ENCODE assay signal across 11 cellular contexts in genomic region chr9:19124430-19124793, GRCh38. TPM values are rescaled to one million over a fixed set of nuclear protein-coding genes. Genes with fewer than 3 reads are reported as not detected.
DNase-seq lines count a peak whose midpoint lies in the region; ATAC-seq and TF ChIP-seq lines count a peak whose summit lies in the region.
"Had no signal": no experiment of that assay in that cellular context is flagged by ENCODE, and none has a peak within 500 bp of the region (broad histone marks: within the 10 kb centered on the region; RNA-seq: fewer than 3 reads in every experiment).

No MANE protein-coding gene starts in this region.

- H3K27ac Mint-ChIP-seq in CD4-positive, alpha-beta T cell = peak overlapping the region; percentile 95
- H3K27ac Mint-ChIP-seq in endothelial cell (ENCODE audit: unreplicated experiment) (peak overlapping the region; percentile 70), neural crest cell (ENCODE audit: unreplicated experiment) (no peak overlapping the region), GM23338 (no peak overlapping the region)
- H3K27ac Mint-ChIP-seq in stimulated activated naive B cell treated with anti-CD40 and anti-IgM and Interleukin-4, amounts not matched to agents 10 μg/mL and 1 μg/mL and 100 μg/mL, for 72 hours = no peak overlapping the region
- H3K27ac Mint-ChIP-seq: activated B cell treated with CpG ODN at 0.5 μM for 24 hours had no signal

- no peaks in the 10 kb centered on the region for H3K27me3 Mint-ChIP-seq in CD4-positive, alpha-beta T cell
- H3K27me3 Mint-ChIP-seq in endothelial cell (ENCODE audit: unreplicated experiment) (peaks cover 4% of the 10 kb centered on the region), neural crest cell (ENCODE audit: low read depth) (peaks cover 3% of the 10 kb centered on the region), GM23338 (ENCODE audit: insufficient read depth, low read depth, poor library complexity) (peaks cover 13% of the 10 kb centered on the region)
- H3K27me3 Mint-ChIP-seq in stimulated activated naive B cell treated with anti-CD40 and anti-IgM and Interleukin-4, amounts not matched to agents 10 μg/mL and 1 μg/mL and 100 μg/mL, for 72 hours = no peaks in the 10 kb centered on the region
- H3K27me3 Mint-ChIP-seq: activated B cell treated with CpG ODN at 0.5 μM for 24 hours had no signal

- CTCF ChIA-PET in CD4-positive, alpha-beta T cell (lab: Charles Lee) = interaction anchor here (1.0 to 1.2 kb wide), 2 partner anchors 53 to 242 kb away, joined by 4 to 5 read pairs; no protein-coding TSS in a partner anchor
- CTCF ChIA-PET in OCI-LY7 (lab: Charles Lee; ENCODE audit: unreplicated experiment) = no interaction called here

- H3K36me3 ChIP-seq in OCI-LY7 (ENCODE audit: insufficient read depth, low read length) (no peaks in the 10 kb centered on the region), GM23338 (ENCODE audit: insufficient read depth) (peaks cover 16% of the 10 kb centered on the region)

- H2AFZ ChIP-seq in OCI-LY7 (ENCODE audit: low read length) (peak overlapping the region; percentile 45; the same call in 1 of the 2 replicates), GM23338 (no peak overlapping the region)

- H3K4me3 ChIP-seq in OCI-LY7 (ENCODE audit: low read depth, low read length, poor library complexity, severe bottlenecking) = no peak overlapping the region
- H3K4me3 ChIP-seq in GM23338 = no peak overlapping the region

- no peaks in the 10 kb centered on the region for H3K79me2 ChIP-seq in OCI-LY7 (ENCODE audit: insufficient read depth, low read depth, low read length)
- no peaks in the 10 kb centered on the region for H3K79me2 ChIP-seq in GM23338 (replicated peaks; ENCODE audit: insufficient read depth)

- no peak for ATAC-seq in CD4-positive, alpha-beta T cell (ENCODE audit: poor library complexity)
- ATAC-seq in GM23338 (no peak), HG02981 (IDR thresholded peaks at IDR 0.05; ENCODE audit: unreplicated experiment) (no peak)
- no peak for ATAC-seq in stimulated activated naive B cell treated with anti-CD40 and anti-IgM and Interleukin-4, amounts not matched to agents 10 μg/mL and 1 μg/mL and 100 μg/mL, for 72 hours (replicated peaks)

- TF ChIP-seq CTCF in CD4-positive, alpha-beta T cell (IDR thresholded peaks at IDR 0.05) = no peak
- TF ChIP-seq CTCF in OCI-LY7 (conservative IDR thresholded peaks at IDR 0.05; ENCODE audit: low read length) = no peak
- no peak for TF ChIP-seq CTCF in endothelial cell (IDR thresholded peaks at IDR 0.05; ENCODE audit: unreplicated experiment)
- no peak for TF ChIP-seq CTCF in neural crest cell (conservative IDR thresholded peaks at IDR 0.05)
- no peak for TF ChIP-seq CTCF in GM23338 (conservative IDR thresholded peaks at IDR 0.05; ENCODE audit: low read depth in 2 of 2)

- 0 out of 2 replicates have a peak overlapping the region, but pooled peaks have one; percentile 14 for H3K4me2 ChIP-seq in OCI-LY7 (ENCODE audit: low read length)
- no peak overlapping the region for H3K4me2 ChIP-seq in GM23338

- H3K9me2 ChIP-seq in OCI-LY7 (ENCODE audit: insufficient read depth, low read length) (no peaks in the 10 kb centered on the region), GM23338 (ENCODE audit: insufficient read depth) (no peaks in the 10 kb centered on the region)

- H3K9me3 Mint-ChIP-seq in CD4-positive, alpha-beta T cell = no peaks in the 10 kb centered on the region
- H3K9me3 Mint-ChIP-seq in endothelial cell (ENCODE audit: unreplicated experiment) (no peaks in the 10 kb centered on the region), neural crest cell (no peaks in the 10 kb centered on the region), GM23338 (no peaks in the 10 kb centered on the region)
- no peaks in the 10 kb centered on the region for H3K9me3 Mint-ChIP-seq in stimulated activated naive B cell treated with anti-CD40 and anti-IgM and Interleukin-4, amounts not matched to agents 10 μg/mL and 1 μg/mL and 100 μg/mL, for 72 hours
- H3K9me3 Mint-ChIP-seq: activated B cell treated with CpG ODN at 0.5 μM for 24 hours had no signal

- H3K27ac ChIP-seq in CD4-positive, alpha-beta T cell (ENCODE audit: low read depth, low read length) = peak overlapping the region; percentile 68
- no peak overlapping the region for H3K27ac ChIP-seq in OCI-LY7 (ENCODE audit: low read depth, low read length, poor library complexity, severe bottlenecking)
- H3K27ac ChIP-seq in GM23338 (ENCODE audit: low read depth) = no peak overlapping the region

- H4K20me1 ChIP-seq in OCI-LY7 (ENCODE audit: insufficient read depth, low read length) (no peaks in the 10 kb centered on the region), GM23338 (replicated peaks; ENCODE audit: insufficient read depth) (no peaks in the 10 kb centered on the region)

- H3K4me1 ChIP-seq in OCI-LY7 (ENCODE audit: insufficient read depth, low read length, poor library complexity, severe bottlenecking) = peaks cover 22% of the 10 kb centered on the region
- no peaks in the 10 kb centered on the region; the same call in 1 of the 2 replicates for H3K4me1 ChIP-seq in GM23338 (ENCODE audit: insufficient read depth)

- H3K4me3 Mint-ChIP-seq in CD4-positive, alpha-beta T cell = peak overlapping the region; percentile 94
- H3K4me3 Mint-ChIP-seq in endothelial cell (ENCODE audit: unreplicated experiment) (peak overlapping the region; percentile 83), neural crest cell (peak overlapping the region; percentile 95), GM23338 (no peak overlapping the region)
- H3K4me3 Mint-ChIP-seq in stimulated activated naive B cell treated with anti-CD40 and anti-IgM and Interleukin-4, amounts not matched to agents 10 μg/mL and 1 μg/mL and 100 μg/mL, for 72 hours = no peak overlapping the region
- H3K4me3 Mint-ChIP-seq: activated B cell treated with CpG ODN at 0.5 μM for 24 hours had no signal

- intact Hi-C loops in CD4-positive, alpha-beta T cell (cut with DNase I, micrococcal nuclease) = no loop called here
- intact Hi-C loops in OCI-LY7 (cut with micrococcal nuclease; ENCODE audit: unreplicated experiment) = no loop called here

- TSS peak; percentile 41 for BruUV-seq in OCI-LY7 (replicated peaks; lab: Mats Ljungman, UMichigan)

- POLR2A ChIA-PET in CD4-positive, alpha-beta T cell (lab: Charles Lee) = interaction anchor here (0.8 to 2.5 kb wide), 7 partner anchors 11 to 1498 kb away, joined by 3 to 10 read pairs (median 4); partner anchors contain the start of genes DENND4C, MLLT3, RPS6 and RRAGA
- POLR2A ChIA-PET in OCI-LY7 (lab: Charles Lee) = interaction anchor here (0.7 to 1.5 kb wide), 5 partner anchors 9 to 359 kb away, joined by 3 to 8 read pairs (median 3); no protein-coding TSS in a partner anchor

- peaks cover 7% of the 10 kb centered on the region; the same call in 1 of the 2 replicates for H3F3A ChIP-seq in GM23338 (replicated peaks; ENCODE audit: low read depth)

- H3K4me1 Mint-ChIP-seq in CD4-positive, alpha-beta T cell (ENCODE audit: low read depth) = peaks cover 69% of the 10 kb centered on the region
- H3K4me1 Mint-ChIP-seq in endothelial cell (ENCODE audit: unreplicated experiment) = peaks cover 39% of the 10 kb centered on the region
- peaks cover 38% of the 10 kb centered on the region for H3K4me1 Mint-ChIP-seq in neural crest cell
- peaks cover 12% of the 10 kb centered on the region for H3K4me1 Mint-ChIP-seq in GM23338
- H3K4me1 Mint-ChIP-seq in stimulated activated naive B cell treated with anti-CD40 and anti-IgM and Interleukin-4, amounts not matched to agents 10 μg/mL and 1 μg/mL and 100 μg/mL, for 72 hours = peaks cover 9 to 25% of the 10 kb centered on the region in 2 donors

- no peaks in the 10 kb centered on the region for H3K9me3 ChIP-seq in CD4-positive, alpha-beta T cell (ENCODE audit: control insufficient read depth, low read length)
- H3K9me3 ChIP-seq in OCI-LY7 (ENCODE audit: low read length) = no peaks in the 10 kb centered on the region
- H3K9me3 ChIP-seq: transverse colon had no signal

- no peak for DNase-seq in CD4-positive, alpha-beta T cell
- DNase-seq in OCI-LY7 (ENCODE audit: low spot score) (no peak), endothelial cell (ENCODE audit: low spot score) (no peak), neural crest cell (ENCODE audit: low read depth, low spot score) (no peak), DMS79 (lab: John Stamatoyannopoulos, UW) (no peak), GM23338 (ENCODE audit: low spot score) (no peak)
- no peak for DNase-seq in stimulated activated naive B cell treated with anti-CD40 and anti-IgM and Interleukin-4, amounts not matched to agents 10 μg/mL and 1 μg/mL and 100 μg/mL, for 72 hours
- DNase-seq: activated B cell treated with CpG ODN at 0.5 μM for 24 hours, NCI-H1436 treated with DMSO at 0.1 percent for 48 hours, transverse colon had no signal

- H3K27me3 ChIP-seq in CD4-positive, alpha-beta T cell (ENCODE audit: control insufficient read depth, insufficient read depth, low read length) = no peaks in the 10 kb centered on the region
- H3K27me3 ChIP-seq in GM23338 (ENCODE audit: insufficient read depth) = peaks cover 30% of the 10 kb centered on the region
- H3K27me3 ChIP-seq: transverse colon had no signal

- peaks cover 81% of the 10 kb centered on the region for H3K36me3 Mint-ChIP-seq in CD4-positive, alpha-beta T cell (ENCODE audit: low read depth)
- H3K36me3 Mint-ChIP-seq in endothelial cell (ENCODE audit: low read depth, unreplicated experiment) (peaks cover 37% of the 10 kb centered on the region), neural crest cell (ENCODE audit: low read depth) (peaks cover 22% of the 10 kb centered on the region), GM23338 (ENCODE audit: low read depth) (peaks cover 62% of the 10 kb centered on the region)
- peaks cover 10 to 16% of the 10 kb centered on the region in 2 donors for H3K36me3 Mint-ChIP-seq in stimulated activated naive B cell treated with anti-CD40 and anti-IgM and Interleukin-4, amounts not matched to agents 10 μg/mL and 1 μg/mL and 100 μg/mL, for 72 hours

TF ChIP-seq in GM23338, 12 proteins besides CTCF, POLR2A, EP300 and RAD21:
- no peak for TF ChIP-seq EZH2 (IDR thresholded peaks at IDR 0.05; ENCODE audit: low read depth, unreplicated experiment)
- no peak for TF ChIP-seq CREB1 (CRISPR knock-in tag; IDR thresholded peaks at IDR 0.05; ENCODE audit: low read depth)

RNA-seq across cellular contexts. Expression of gene PLIN2, which starts 2.9 kb away (rescaled TPM):
- total RNA-seq in CD4-positive, alpha-beta T cell = 10 to 100 TPM; 68.8 to 70.7 TPM
- total RNA-seq in OCI-LY7 (2014; rRNA removed; shearing (Covaris generic)) = 6.2 and 7.8 TPM in 2 replicates
- 6.6 and 7.4 TPM in 2 replicates for total RNA-seq in OCI-LY7 (2022)
- 60.0 TPM for total RNA-seq in endothelial cell (ENCODE audit: unreplicated experiment)
- 76.5 and 81.0 TPM in 2 replicates for total RNA-seq in neural crest cell
- total RNA-seq in GM23338 (2014; rRNA removed; shearing (Covaris generic)) = 15.3 and 17.2 TPM in 2 replicates
- polyA plus RNA-seq in GM23338 (2016; fragmentation: Nextera tagmentation; extraction: Ambion mirVana) = 14.6 and 15.1 TPM in 2 replicates

RNA-seq across cellular contexts. Expression of gene HAUS6, which starts 21.7 kb away (rescaled TPM):
- 10 to 100 TPM; 14.9 to 17.2 TPM for total RNA-seq in CD4-positive, alpha-beta T cell
- 25.7 and 32.8 TPM in 2 replicates for total RNA-seq in OCI-LY7 (2014; rRNA removed; shearing (Covaris generic))
- total RNA-seq in OCI-LY7 (2022) (31.5 and 34.8 TPM in 2 replicates), endothelial cell (ENCODE audit: unreplicated experiment) (19.0 TPM), neural crest cell (36.2 and 36.7 TPM in 2 replicates)
- 41.8 and 48.7 TPM in 2 replicates for total RNA-seq in GM23338 (2014; rRNA removed; shearing (Covaris generic))
- 29.7 and 32.7 TPM in 2 replicates for polyA plus RNA-seq in GM23338 (2016; fragmentation: Nextera tagmentation; extraction: Ambion mirVana)

Comparison
In these comparisons a context has a peak if more than half of its experiments do, and no peak if none do; other contexts are left out.
1. H3K27ac Mint-ChIP-seq: peak in CD4-positive, alpha-beta T cell (single experiment) and endothelial cell (single experiment); none in neural crest cell (single experiment), GM23338 (single experiment) and stimulated activated naive B cell treated with anti-CD40 and anti-IgM and Interleukin-4, amounts not matched to agents 10 μg/mL and 1 μg/mL and 100 μg/mL, for 72 hours (single experiment).
2. H3K4me3 Mint-ChIP-seq: peak in CD4-positive, alpha-beta T cell (single experiment), endothelial cell (single experiment) and neural crest cell (single experiment); none in GM23338 (single experiment) and stimulated activated naive B cell treated with anti-CD40 and anti-IgM and Interleukin-4, amounts not matched to agents 10 μg/mL and 1 μg/mL and 100 μg/mL, for 72 hours (0 of 2).